12 cellular contexts compared by ENCODE assay signal in the genomic region with DNA sequence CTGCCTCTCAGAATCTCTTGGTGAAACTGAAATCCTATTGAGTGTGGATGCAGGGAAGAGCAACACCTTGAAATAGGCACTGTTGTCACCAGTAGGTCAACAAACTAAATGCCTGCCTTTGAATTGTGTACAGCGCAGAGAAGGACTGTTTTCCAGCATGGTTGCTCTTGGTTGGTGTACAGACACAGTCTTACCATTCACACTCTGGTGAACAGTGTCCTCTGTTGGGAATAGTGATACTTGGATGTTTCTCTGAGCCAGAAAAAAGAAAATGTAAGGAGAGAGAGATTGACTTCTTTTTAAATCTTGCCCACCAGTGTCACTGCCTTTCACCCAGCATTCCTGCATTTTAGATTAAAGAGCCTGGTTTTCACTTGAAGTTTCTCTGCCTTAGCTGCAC.
A peak's percentile ranks its signal among the peaks of the same experiment; 100 is the strongest.
DNase-seq lines count a peak whose midpoint lies in the region; ATAC-seq, FAIRE-seq and TF ChIP-seq lines count a peak whose summit lies in the region.
"Had no signal": no experiment of that assay in that cellular context is flagged by ENCODE, and none has a peak within 500 bp of the region (broad histone marks: within the 10 kb centered on the region; RNA-seq: fewer than 3 reads in every experiment).

No MANE protein-coding gene starts in this region.

- H3K4me2 ChIP-seq in A549, result no peak overlapping the region
- H3K4me2 ChIP-seq: BLaER1 treated with 17β-estradiol and CSF1 and Interleukin-3, amounts not matched to agents 10 nM and 100 nM had no signal

- H3K9me3 Mint-ChIP-seq in chondrocyte (ENCODE audit: low read depth), result no peaks in the 10 kb centered on the region

- TF ChIP-seq RAD21 in A549 (conservative IDR thresholded peaks at IDR 0.05 in 1 of 2, IDR thresholded peaks at IDR 0.05 in 1 of 2) (peak; percentile 16 to 27; a peak in 2 of 5 replicates), liver (IDR thresholded peaks at IDR 0.05) (peak; percentile 61 to 65)

- H3K27ac Mint-ChIP-seq in chondrocyte (ENCODE audit: unreplicated experiment), result peak overlapping the region; percentile 39

- peaks cover 31% of the 10 kb centered on the region for H3K36me3 Mint-ChIP-seq in chondrocyte (ENCODE audit: low read depth)

- no peak for TF ChIP-seq CTCF in A549 (IDR thresholded peaks at IDR 0.05)
- no peak for TF ChIP-seq CTCF in HEK293 (tag by site-specific recombination; IDR thresholded peaks at IDR 0.05)
- peak; percentile 75 for TF ChIP-seq CTCF in chondrocyte (IDR thresholded peaks at IDR 0.05)
- no peak for TF ChIP-seq CTCF in liver (IDR thresholded peaks at IDR 0.05; ENCODE audit: low read depth, low read length, missing input control)

- no peak for TF ChIP-seq POLR2A in A549 (IDR thresholded peaks at IDR 0.05; ENCODE audit: low read length)
- no peak for TF ChIP-seq POLR2A in H54 (IDR thresholded peaks at IDR 0.05; ENCODE audit: low read depth, low read length)

- POLR2A ChIA-PET in A549 (lab: Yijun Ruan, JAX) (no interaction called here), HEK293 (lab: Yijun Ruan, JAX) (interaction anchor here (0.7 kb wide), 1 partner anchor 246 kb away, joined by 4 read pairs; no protein-coding TSS in a partner anchor)

- FAIRE-seq in A549 (lab: Jason Lieb, UNC) (no peak), H54 (lab: Jason Lieb, UNC) (no peak)

- H3K9ac ChIP-seq in liver (ENCODE audit: low read depth in 1 of 2, low read length in 2 of 2), result no peak overlapping the region
- H3K9ac ChIP-seq: BLaER1 treated with 17β-estradiol and CSF1 and Interleukin-3, amounts not matched to agents 10 nM and 100 nM had no signal

- H3K36me3 ChIP-seq in HEK293 (ENCODE audit: control insufficient read depth in 2 of 2, insufficient read depth in 1 of 2, low read length in 2 of 2) (peaks cover 0 to 12% of the 10 kb centered on the region in 2 experiments; a peak in 2 of 3 replicates), liver (ENCODE audit: control insufficient read depth in 4 of 4, insufficient read depth in 3 of 4, low read depth in 1 of 4, low read length in 3 of 4) (peaks cover 10 to 35% (median 25%) of the 10 kb centered on the region in 4 donors)
- H3K36me3 ChIP-seq: thoracic aorta had no signal

- no peak for TF ChIP-seq EP300 in A549 (IDR thresholded peaks at IDR 0.05)

- WGBS in A549 (ENCODE audit: missing lambda C conversion rate), result 100% methylated on average over 1 of the region's 1 CpG
- WGBS in liver, result 98% methylated on average over 1 of the region's 1 CpG

- CTCF ChIA-PET in A549 (lab: Yijun Ruan, JAX), result no interaction called here
- CTCF ChIA-PET in HEK293 (lab: Yijun Ruan, JAX), result no interaction called here

- DNase-seq in A549 (ENCODE audit: low read depth in 1 of 2, low spot score in 1 of 2) (no peak), chondrocyte (ENCODE audit: low spot score) (no peak), mesenteric fat pad (ENCODE audit: low spot score) (no peak), putamen (ENCODE audit: low spot score) (no peak), H54 (ENCODE audit: insufficient read length, low spot score) (no peak)
- DNase-seq: NCI-H187 treated with DMSO at 0.1 percent for 48 hours had no signal

- H3K27ac ChIP-seq in A549 (no peak overlapping the region), HEK293 (ENCODE audit: extremely low read depth, low read depth, low read length) (no peak overlapping the region), liver (ENCODE audit: low read depth in 1 of 2, low read length in 2 of 2) (no peak overlapping the region)
- H3K27ac ChIP-seq: BLaER1 treated with 17β-estradiol and CSF1 and Interleukin-3, amounts not matched to agents 10 nM and 100 nM; thoracic aorta had no signal

- H3K9me3 ChIP-seq in A549, result no peaks in the 10 kb centered on the region
- H3K9me3 ChIP-seq in HEK293 (ENCODE audit: control insufficient read depth, insufficient read depth, low read depth, low read length), result no peaks in the 10 kb centered on the region
- H3K9me3 ChIP-seq in liver (ENCODE audit: control insufficient read depth in 4 of 4, low read length in 3 of 4), result no peaks in the 10 kb centered on the region
- H3K9me3 ChIP-seq: BLaER1 treated with 17β-estradiol and CSF1 and Interleukin-3, amounts not matched to agents 10 nM and 100 nM; thoracic aorta had no signal

- no peak overlapping the region for H3K4me3 Mint-ChIP-seq in chondrocyte (ENCODE audit: unreplicated experiment)

- H3K27me3 Mint-ChIP-seq in chondrocyte (ENCODE audit: low read depth), result no peaks in the 10 kb centered on the region

- H3K4me1 Mint-ChIP-seq in chondrocyte (ENCODE audit: low read depth), result peaks cover 14% of the 10 kb centered on the region

- no peak overlapping the region for H3K4me3 ChIP-seq in A549
- H3K4me3 ChIP-seq in HEK293 (ENCODE audit: low read depth, low read length), result no peak overlapping the region
- no peak overlapping the region for H3K4me3 ChIP-seq in liver (ENCODE audit: low read depth in 1 of 3, low read length in 3 of 3)
- H3K4me3 ChIP-seq: BLaER1 treated with 17β-estradiol and CSF1 and Interleukin-3, amounts not matched to agents 10 nM and 100 nM; thoracic aorta had no signal

- ATAC-seq in A549, result 0 out of 6 replicates have a peak, but pooled peaks of 1 of the 2 experiments have one; percentile 28
- no peak for ATAC-seq in HG03460 (IDR thresholded peaks at IDR 0.05; ENCODE audit: unreplicated experiment)
- ATAC-seq: Panc1 had no signal

- no peaks in the 10 kb centered on the region for H3K27me3 ChIP-seq in liver (ENCODE audit: control insufficient read depth in 4 of 4, insufficient read depth in 4 of 4, low read length in 3 of 4)
- H3K27me3 ChIP-seq: BLaER1 treated with 17β-estradiol and CSF1 and Interleukin-3, amounts not matched to agents 10 nM and 100 nM had no signal

- no peaks in the 10 kb centered on the region for H3K4me1 ChIP-seq in A549
- no peaks in the 10 kb centered on the region; the same call in 1 of the 2 replicates for H3K4me1 ChIP-seq in HEK293 (ENCODE audit: control insufficient read depth, insufficient read depth, low read length)
- H3K4me1 ChIP-seq in liver (ENCODE audit: control insufficient read depth in 4 of 4, insufficient read depth in 4 of 4, low read length in 3 of 4), result no peaks in the 10 kb centered on the region
- H3K4me1 ChIP-seq: BLaER1 treated with 17β-estradiol and CSF1 and Interleukin-3, amounts not matched to agents 10 nM and 100 nM had no signal

TF ChIP-seq in A549, 52 proteins besides CTCF, POLR2A, EP300 and RAD21:
- TF ChIP-seq RCOR1 (IDR thresholded peaks at IDR 0.05; ENCODE audit: low read depth, low read length) (no peak), NPAS2 (CRISPR knock-in tag; IDR thresholded peaks at IDR 0.05; ENCODE audit: borderline replicate concordance) (no peak), FOSB (CRISPR knock-in tag; IDR thresholded peaks at IDR 0.05) (no peak), CBX2 (IDR thresholded peaks at IDR 0.05; ENCODE audit: borderline replicate concordance, low read depth) (no peak), ESRRA (IDR thresholded peaks at IDR 0.05; ENCODE audit: borderline replicate concordance, low read length) (no peak), ZNF302 (CRISPR knock-in tag; IDR thresholded peaks at IDR 0.05) (no peak), RNF2 (IDR thresholded peaks at IDR 0.05; ENCODE audit: borderline replicate concordance, low read depth) (no peak), KDM1A (IDR thresholded peaks at IDR 0.05; ENCODE audit: low read depth) (no peak), MAZ (IDR thresholded peaks at IDR 0.05; ENCODE audit: borderline replicate concordance, low read depth, low read length) (no peak)

TF ChIP-seq in HEK293, 187 proteins besides CTCF, POLR2A, EP300 and RAD21:
- TF ChIP-seq, protein P1, sequence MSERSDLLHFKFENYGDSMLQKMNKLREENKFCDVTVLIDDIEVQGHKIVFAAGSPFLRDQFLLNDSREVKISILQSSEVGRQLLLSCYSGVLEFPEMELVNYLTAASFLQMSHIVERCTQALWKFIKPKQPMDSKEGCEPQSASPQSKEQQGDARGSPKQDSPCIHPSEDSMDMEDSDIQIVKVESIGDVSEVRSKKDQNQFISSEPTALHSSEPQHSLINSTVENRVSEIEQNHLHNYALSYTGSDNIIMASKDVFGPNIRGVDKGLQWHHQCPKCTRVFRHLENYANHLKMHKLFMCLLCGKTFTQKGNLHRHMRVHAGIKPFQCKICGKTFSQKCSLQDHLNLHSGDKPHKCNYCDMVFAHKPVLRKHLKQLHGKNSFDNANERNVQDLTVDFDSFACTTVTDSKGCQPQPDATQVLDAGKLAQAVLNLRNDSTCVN (tag by site-specific recombination; optimal IDR thresholded peaks at IDR 0.05), result no peak
- TF ChIP-seq ZNF654 (tag by site-specific recombination; IDR thresholded peaks at IDR 0.05; ENCODE audit: low read depth), result peak; percentile 29

TF ChIP-seq in liver, 16 proteins besides CTCF, POLR2A, EP300 and RAD21 (continues in another document):
- no peak for TF ChIP-seq YY1 (IDR thresholded peaks at IDR 0.05)
- no peak for TF ChIP-seq JUND (IDR thresholded peaks at IDR 0.05)
- TF ChIP-seq, protein P2, sequence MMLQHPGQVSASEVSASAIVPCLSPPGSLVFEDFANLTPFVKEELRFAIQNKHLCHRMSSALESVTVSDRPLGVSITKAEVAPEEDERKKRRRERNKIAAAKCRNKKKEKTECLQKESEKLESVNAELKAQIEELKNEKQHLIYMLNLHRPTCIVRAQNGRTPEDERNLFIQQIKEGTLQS (IDR thresholded peaks at IDR 0.05), result no peak
- TF ChIP-seq RXRA (IDR thresholded peaks at IDR 0.05), result no peak
- TF ChIP-seq, protein P3, sequence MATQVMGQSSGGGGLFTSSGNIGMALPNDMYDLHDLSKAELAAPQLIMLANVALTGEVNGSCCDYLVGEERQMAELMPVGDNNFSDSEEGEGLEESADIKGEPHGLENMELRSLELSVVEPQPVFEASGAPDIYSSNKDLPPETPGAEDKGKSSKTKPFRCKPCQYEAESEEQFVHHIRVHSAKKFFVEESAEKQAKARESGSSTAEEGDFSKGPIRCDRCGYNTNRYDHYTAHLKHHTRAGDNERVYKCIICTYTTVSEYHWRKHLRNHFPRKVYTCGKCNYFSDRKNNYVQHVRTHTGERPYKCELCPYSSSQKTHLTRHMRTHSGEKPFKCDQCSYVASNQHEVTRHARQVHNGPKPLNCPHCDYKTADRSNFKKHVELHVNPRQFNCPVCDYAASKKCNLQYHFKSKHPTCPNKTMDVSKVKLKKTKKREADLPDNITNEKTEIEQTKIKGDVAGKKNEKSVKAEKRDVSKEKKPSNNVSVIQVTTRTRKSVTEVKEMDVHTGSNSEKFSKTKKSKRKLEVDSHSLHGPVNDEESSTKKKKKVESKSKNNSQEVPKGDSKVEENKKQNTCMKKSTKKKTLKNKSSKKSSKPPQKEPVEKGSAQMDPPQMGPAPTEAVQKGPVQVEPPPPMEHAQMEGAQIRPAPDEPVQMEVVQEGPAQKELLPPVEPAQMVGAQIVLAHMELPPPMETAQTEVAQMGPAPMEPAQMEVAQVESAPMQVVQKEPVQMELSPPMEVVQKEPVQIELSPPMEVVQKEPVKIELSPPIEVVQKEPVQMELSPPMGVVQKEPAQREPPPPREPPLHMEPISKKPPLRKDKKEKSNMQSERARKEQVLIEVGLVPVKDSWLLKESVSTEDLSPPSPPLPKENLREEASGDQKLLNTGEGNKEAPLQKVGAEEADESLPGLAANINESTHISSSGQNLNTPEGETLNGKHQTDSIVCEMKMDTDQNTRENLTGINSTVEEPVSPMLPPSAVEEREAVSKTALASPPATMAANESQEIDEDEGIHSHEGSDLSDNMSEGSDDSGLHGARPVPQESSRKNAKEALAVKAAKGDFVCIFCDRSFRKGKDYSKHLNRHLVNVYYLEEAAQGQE (IDR thresholded peaks at IDR 0.05), result no peak
- no peak for TF ChIP-seq HNF4G (IDR thresholded peaks at IDR 0.05)
- no peak for TF ChIP-seq TAF1 (conservative IDR thresholded peaks at IDR 0.05)
